8 cellular contexts compared by ENCODE assay signal in the genomic region with DNA sequence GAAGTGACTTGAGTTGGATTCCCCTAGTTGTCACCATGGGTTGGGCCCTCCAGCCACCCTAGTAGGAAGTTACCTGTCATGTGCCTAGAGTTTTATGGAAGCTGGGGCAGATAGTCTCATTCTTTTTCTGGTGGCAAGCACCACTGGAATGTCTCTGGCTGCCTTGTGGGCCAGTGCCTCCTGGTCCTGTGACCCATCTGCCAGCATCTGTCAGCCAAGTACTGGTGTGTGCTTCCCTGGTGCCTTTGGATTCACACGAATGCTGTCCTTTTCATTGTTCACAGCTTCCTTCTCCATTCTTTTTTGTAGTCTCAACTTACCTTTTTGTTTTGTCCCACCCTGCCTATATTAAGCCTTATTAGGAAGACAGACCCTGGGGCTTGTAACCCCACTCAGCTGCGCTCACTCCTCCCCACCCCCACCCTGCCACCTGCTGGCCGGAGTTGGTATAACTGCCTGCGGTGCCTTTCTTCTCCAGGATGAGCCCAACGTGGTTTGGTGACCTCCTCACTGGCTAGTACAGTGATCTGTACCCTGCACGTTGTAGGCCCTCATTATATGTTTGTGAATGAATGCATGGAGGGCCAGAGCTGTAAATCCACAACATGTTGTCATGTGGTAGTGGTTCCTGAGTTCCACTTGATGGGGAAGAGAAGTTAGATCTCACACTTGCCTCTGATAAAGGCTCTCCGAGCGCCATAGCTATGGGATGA.
A peak's percentile ranks its signal among the peaks of the same experiment; 100 is the strongest.
DNase-seq lines count a peak whose midpoint lies in the region; ATAC-seq and TF ChIP-seq lines count a peak whose summit lies in the region.

No MANE protein-coding gene starts in this region.

- 26 to 31% (median 28%) methylated on average over 8 of the region's 8 CpGs for WGBS in spleen, 5 donors

- H3K9me2 ChIP-seq in OCI-LY7 (ENCODE audit: insufficient read depth, low read length), result no peaks in the 10 kb centered on the region

- CTCF ChIA-PET in A673 (lab: Charles Lee), result interaction anchor here (0.7 to 1.3 kb wide), 2 partner anchors 16 to 129 kb away, joined by 4 read pairs; no protein-coding TSS in a partner anchor
- CTCF ChIA-PET in OCI-LY7 (lab: Charles Lee; ENCODE audit: unreplicated experiment), result interaction anchor here (1.1 kb wide), 1 partner anchor 25 kb away, joined by 3 read pairs; no protein-coding TSS in a partner anchor

- H3K79me2 ChIP-seq in OCI-LY7 (ENCODE audit: insufficient read depth, low read depth, low read length), result no peaks in the 10 kb centered on the region

- H3K36me3 ChIP-seq in A673 (ENCODE audit: insufficient read depth, low read length, poor library complexity, severe bottlenecking) (no peaks in the 10 kb centered on the region), OCI-LY7 (ENCODE audit: insufficient read depth, low read length) (no peaks in the 10 kb centered on the region), spleen (no peaks in the 10 kb centered on the region)

- TF ChIP-seq CTCF in A673 (conservative IDR thresholded peaks at IDR 0.05; ENCODE audit: low read depth, low read length) (peak; percentile 99), GM12875 (IDR thresholded peaks at IDR 0.05; ENCODE audit: borderline replicate concordance, insufficient read depth, low read depth, low read length) (peak; percentile 94), OCI-LY7 (conservative IDR thresholded peaks at IDR 0.05; ENCODE audit: low read length) (peak; percentile 97), spleen (IDR thresholded peaks at IDR 0.05 in 8 of 11, conservative IDR thresholded peaks at IDR 0.05 in 3 of 11) (peak; percentile 55 to 91 (median 83))

- intact Hi-C loops in A673 (cut with micrococcal nuclease; ENCODE audit: unreplicated experiment), result loop anchor here (2.0 to 5.0 kb wide), 2 partner anchors 46 to 68 kb away; no protein-coding TSS in a partner anchor
- intact Hi-C loops in OCI-LY7 (cut with micrococcal nuclease; ENCODE audit: unreplicated experiment), result loop anchor here (1.0 to 5.0 kb wide), 2 partner anchors 68 to 131 kb away; no protein-coding TSS in a partner anchor
- intact Hi-C loops in Right ventricle myocardium superior (cut with DNase I), result loop anchor here (5.0 to 10.0 kb wide), 2 partner anchors 66 to 128 kb away; partner anchors contain the start of gene TSPAN9
- intact Hi-C loops in spleen (cut with DNase I; ENCODE audit: low total_unique reads), result no loop called here

- DNase-seq in A673 (ENCODE audit: low spot score), result peak; percentile 69
- peak; percentile 49 for DNase-seq in OCI-LY7 (ENCODE audit: low spot score)
- DNase-seq in activated effector memory CD4-positive, alpha-beta T cell treated with Interleukin-2 at 50 U/mL for 16 hours, result peak; percentile 30
- peak; percentile 71 for DNase-seq in Right ventricle myocardium superior
- DNase-seq in spleen, result no peak
- DNase-seq in NCI-H2081 (lab: John Stamatoyannopoulos, UW), result no peak

- H3K9me3 ChIP-seq in A673 (ENCODE audit: low read depth, low read length, poor library complexity, severe bottlenecking), result no peaks in the 10 kb centered on the region
- H3K9me3 ChIP-seq in OCI-LY7 (ENCODE audit: low read length), result no peaks in the 10 kb centered on the region
- H3K9me3 ChIP-seq in spleen, result no peaks in the 10 kb centered on the region

- H3K4me1 ChIP-seq in A673 (ENCODE audit: insufficient read depth, low read length, poor library complexity, severe bottlenecking) (peaks cover 20% of the 10 kb centered on the region), OCI-LY7 (ENCODE audit: insufficient read depth, low read length, poor library complexity, severe bottlenecking) (no peaks in the 10 kb centered on the region), spleen (peaks cover 16 to 81% (median 54%) of the 10 kb centered on the region in 6 donors)

- H3K4me3 ChIP-seq in A673 (ENCODE audit: low read depth, low read length, poor library complexity, severe bottlenecking) (no peak overlapping the region), GM12875 (ENCODE audit: low read depth, low read length) (no peak overlapping the region), OCI-LY7 (ENCODE audit: low read depth, low read length, poor library complexity, severe bottlenecking) (no peak overlapping the region), spleen (no peak overlapping the region)

- H2AFZ ChIP-seq in OCI-LY7 (ENCODE audit: low read length), result no peak overlapping the region

- no peak overlapping the region for H3K27ac ChIP-seq in A673 (ENCODE audit: low read depth, low read length, poor library complexity, severe bottlenecking)
- H3K27ac ChIP-seq in OCI-LY7 (ENCODE audit: low read depth, low read length, poor library complexity, severe bottlenecking), result no peak overlapping the region
- H3K27ac ChIP-seq in spleen, result no peak overlapping the region

- ATAC-seq in Right ventricle myocardium superior (ENCODE audit: poor library complexity) (peak; percentile 36), GM19351 (IDR thresholded peaks at IDR 0.05; ENCODE audit: unreplicated experiment) (no peak)

- BruUV-seq in A673 (replicated peaks; lab: Mats Ljungman, UMichigan) (no TSS peak), OCI-LY7 (replicated peaks; lab: Mats Ljungman, UMichigan) (no TSS peak)

- H3K27me3 ChIP-seq in A673 (replicated peaks; ENCODE audit: insufficient read depth, low read depth, low read length, poor library complexity), result peaks cover 6% of the 10 kb centered on the region
- H3K27me3 ChIP-seq in spleen (replicated peaks in 1 of 7), result peaks cover 0 to 60% (median 35%) of the 10 kb centered on the region in 7 donors

- TF ChIP-seq POLR2A in spleen (IDR thresholded peaks at IDR 0.05), result no peak

- H3K4me2 ChIP-seq in OCI-LY7 (ENCODE audit: low read length), result no peak overlapping the region

- POLR2A ChIA-PET in A673 (lab: Charles Lee; ENCODE audit: low non-redundant PET) (no interaction called here), OCI-LY7 (lab: Charles Lee) (no interaction called here)

- H4K20me1 ChIP-seq in OCI-LY7 (ENCODE audit: insufficient read depth, low read length), result no peaks in the 10 kb centered on the region

Comparison
In these comparisons a context has a peak if more than half of its experiments do, and no peak if none do; other contexts are left out.
1. DNase-seq: peak in A673 (single experiment), OCI-LY7 (single experiment), activated effector memory CD4-positive, alpha-beta T cell treated with Interleukin-2 at 50 U/mL for 16 hours (single experiment) and Right ventricle myocardium superior (single experiment); none in spleen (single experiment) and NCI-H2081 (0 of 2).
2. Peak in every context shown above with its lines, with median percentiles within 50 percentile points of each other: CTCF ChIP-seq.